In genomic region chr10:27373566-27374160, GRCh38 we compare ENCODE assay signal across 14 cellular contexts.
DNase-seq lines count a peak whose midpoint lies in the region; ATAC-seq and TF ChIP-seq lines count a peak whose summit lies in the region.
"Had no signal": no experiment of that assay in that cellular context is flagged by ENCODE, and none has a peak within 500 bp of the region (broad histone marks: within the 10 kb centered on the region; RNA-seq: fewer than 3 reads in every experiment).

No MANE protein-coding gene starts in this region.

- H3K27me3 Mint-ChIP-seq in CD4-positive, alpha-beta memory T cell: peaks cover 3 to 5% of the 10 kb centered on the region in 2 donors
- H3K27me3 Mint-ChIP-seq: IgD-negative memory B cell had no signal

- BruUV-seq in mammary epithelial cell (replicated peaks; lab: Mats Ljungman, UMichigan) (no TSS peak), A673 (replicated peaks; lab: Mats Ljungman, UMichigan) (no TSS peak)

- ATAC-seq in foreskin keratinocyte: peak; percentile 61

- H4K20me1 ChIP-seq in mammary epithelial cell (ENCODE audit: insufficient read depth, low read length): no peaks in the 10 kb centered on the region

- no peaks in the 10 kb centered on the region for H3K36me3 ChIP-seq in MG63
- H3K36me3 ChIP-seq in mammary epithelial cell (ENCODE audit: insufficient read depth, low read length): no peaks in the 10 kb centered on the region
- no peaks in the 10 kb centered on the region for H3K36me3 ChIP-seq in CD4-positive, alpha-beta memory T cell (ENCODE audit: insufficient read depth, low read length)
- H3K36me3 ChIP-seq in A673 (ENCODE audit: insufficient read depth, low read length, poor library complexity, severe bottlenecking): no peaks in the 10 kb centered on the region

- H3K27ac ChIP-seq in mammary epithelial cell (ENCODE audit: insufficient read depth, low read depth, low read length) (no peak overlapping the region), foreskin keratinocyte (no peak overlapping the region), A673 (ENCODE audit: low read depth, low read length, poor library complexity, severe bottlenecking) (no peak overlapping the region)
- no peak overlapping the region for H3K27ac ChIP-seq in CD4-positive, alpha-beta memory T cell (ENCODE audit: low read depth, low read length)
- H3K27ac ChIP-seq: C4-2B had no signal

- POLR2A ChIA-PET in CD4-positive, alpha-beta memory T cell (lab: Charles Lee; ENCODE audit: partially characterized antibody): no interaction called here
- POLR2A ChIA-PET in A673 (lab: Charles Lee; ENCODE audit: low non-redundant PET): no interaction called here

- H3K9me3 Mint-ChIP-seq in CD4-positive, alpha-beta memory T cell: peaks cover 0 to 2% (median 0%) of the 10 kb centered on the region in 8 donors
- H3K9me3 Mint-ChIP-seq: CD4-positive, alpha-beta T cell; H9; IgD-negative memory B cell had no signal

- no peak overlapping the region for H3K4me2 ChIP-seq in mammary epithelial cell (ENCODE audit: insufficient read depth, low read depth, low read length)

- TF ChIP-seq CTCF in mammary epithelial cell (conservative IDR thresholded peaks at IDR 0.05 in 1 of 2, IDR thresholded peaks at IDR 0.05 in 1 of 2; ENCODE audit: extremely low read depth in 1 of 2, insufficient read depth in 1 of 2, low read depth in 1 of 2, low read length in 2 of 2) (no peak), foreskin keratinocyte (conservative IDR thresholded peaks at IDR 0.05) (no peak), A673 (conservative IDR thresholded peaks at IDR 0.05; ENCODE audit: low read depth, low read length) (no peak)

- H2AFZ ChIP-seq in mammary epithelial cell (ENCODE audit: low read depth, low read length): no peak overlapping the region

- H3K4me1 ChIP-seq in mammary epithelial cell (ENCODE audit: insufficient read depth, low read length) (no peaks in the 10 kb centered on the region), foreskin keratinocyte (peaks cover 8% of the 10 kb centered on the region), A673 (ENCODE audit: insufficient read depth, low read length, poor library complexity, severe bottlenecking) (no peaks in the 10 kb centered on the region)
- no peaks in the 10 kb centered on the region for H3K4me1 ChIP-seq in CD4-positive, alpha-beta memory T cell (ENCODE audit: insufficient read depth, low read length)

- DNase-seq in MG63 (peak; percentile 76), mammary epithelial cell (peak; percentile 25), foreskin keratinocyte (peak; percentile 46 to 81), inferior parietal cortex (ENCODE audit: extremely low spot score) (no peak), A673 (ENCODE audit: low spot score) (no peak)
- no peak for DNase-seq in CD4-positive, alpha-beta memory T cell
- DNase-seq: AML-193; CD4-positive, alpha-beta T cell; DMS153; DMS79; GDM1; H9 had no signal

- dilution Hi-C loops in mammary epithelial cell (cut with HindIII; ENCODE audit: low sequenced_read_pairs): no loop called here

- H3K79me2 ChIP-seq in mammary epithelial cell (ENCODE audit: insufficient read depth, low read length): no peaks in the 10 kb centered on the region

- H3K9me3 ChIP-seq in MG63: no peaks in the 10 kb centered on the region
- no peaks in the 10 kb centered on the region for H3K9me3 ChIP-seq in mammary epithelial cell (replicated peaks; ENCODE audit: insufficient read depth, low read length)
- H3K9me3 ChIP-seq in CD4-positive, alpha-beta memory T cell (ENCODE audit: control insufficient read depth in 1 of 2, low read length in 2 of 2): no peaks in the 10 kb centered on the region
- no peaks in the 10 kb centered on the region for H3K9me3 ChIP-seq in A673 (ENCODE audit: low read depth, low read length, poor library complexity, severe bottlenecking)

- H3K9ac ChIP-seq in mammary epithelial cell (ENCODE audit: insufficient read depth, low read length): no peak overlapping the region

- CTCF ChIA-PET in mammary epithelial cell (lab: Charles Lee; ENCODE audit: low non-redundant PET): no interaction called here
- CTCF ChIA-PET in CD4-positive, alpha-beta memory T cell (lab: Charles Lee; ENCODE audit: partially characterized antibody): interaction anchor here (2.7 kb wide), 1 partner anchor 13 kb away, joined by 11 read pairs; no protein-coding TSS in a partner anchor
- CTCF ChIA-PET in A673 (lab: Charles Lee): no interaction called here

- in situ Hi-C loops in mammary epithelial cell (cut with MboI; ENCODE audit: low sequenced_read_pairs in 2 of 2): no loop called here

- H3K4me3 ChIP-seq in MG63 (no peak overlapping the region), mammary epithelial cell (replicated peaks in 1 of 3; ENCODE audit: insufficient read depth in 1 of 3, low read depth in 2 of 3, low read length in 3 of 3) (no peak overlapping the region), A673 (ENCODE audit: low read depth, low read length, poor library complexity, severe bottlenecking) (no peak overlapping the region)
- no peak overlapping the region for H3K4me3 ChIP-seq in CD4-positive, alpha-beta memory T cell (ENCODE audit: low read length in 2 of 2)

- 65% methylated on average over 5 of the region's 5 CpGs for WGBS in mammary epithelial cell (ENCODE audit: low coverage, missing lambda C conversion rate)

- no peaks in the 10 kb centered on the region for H3K27me3 ChIP-seq in MG63
- H3K27me3 ChIP-seq in mammary epithelial cell (ENCODE audit: insufficient read depth, low read length): no peaks in the 10 kb centered on the region
- H3K27me3 ChIP-seq in foreskin keratinocyte: no peaks in the 10 kb centered on the region
- H3K27me3 ChIP-seq in CD4-positive, alpha-beta memory T cell (ENCODE audit: insufficient read depth, low read length): no peaks in the 10 kb centered on the region
- no peaks in the 10 kb centered on the region for H3K27me3 ChIP-seq in A673 (replicated peaks; ENCODE audit: insufficient read depth, low read depth, low read length, poor library complexity)

- H3K4me3 Mint-ChIP-seq in CD4-positive, alpha-beta memory T cell: no peak overlapping the region
- H3K4me3 Mint-ChIP-seq: CD4-positive, alpha-beta T cell; H9; IgD-negative memory B cell had no signal

- intact Hi-C loops in mammary epithelial cell (cut with micrococcal nuclease): loop anchor here (5.0 kb wide), 3 partner anchors 74 to 869 kb away; no protein-coding TSS in a partner anchor
- intact Hi-C loops in CD4-positive, alpha-beta memory T cell (cut with micrococcal nuclease): no loop called here
- intact Hi-C loops in A673 (cut with micrococcal nuclease; ENCODE audit: unreplicated experiment): loop anchor here (5.0 kb wide), 1 partner anchor 869 kb away; no protein-coding TSS in a partner anchor

- H3K4me1 Mint-ChIP-seq in CD4-positive, alpha-beta memory T cell: no peaks in the 10 kb centered on the region
- H3K4me1 Mint-ChIP-seq: H9, IgD-negative memory B cell had no signal

- H3K27ac Mint-ChIP-seq in CD4-positive, alpha-beta memory T cell: peak overlapping the region in 1 of 7 donors; percentile 18
- H3K27ac Mint-ChIP-seq: CD4-positive, alpha-beta T cell; H9; IgD-negative memory B cell had no signal

- H3K36me3 Mint-ChIP-seq in CD4-positive, alpha-beta memory T cell: no peaks in the 10 kb centered on the region
- H3K36me3 Mint-ChIP-seq: IgD-negative memory B cell had no signal

Comparison
In these comparisons a context has a peak if more than half of its experiments do, and no peak if none do; other contexts are left out.
1. DNase-seq: peak in MG63 (single experiment), mammary epithelial cell (single experiment) and foreskin keratinocyte (2 of 2); none in inferior parietal cortex (single experiment), CD4-positive, alpha-beta memory T cell (0 of 5) and A673 (single experiment).